Comparison of ENCODE assay signal across 8 cellular contexts in the genomic region with DNA sequence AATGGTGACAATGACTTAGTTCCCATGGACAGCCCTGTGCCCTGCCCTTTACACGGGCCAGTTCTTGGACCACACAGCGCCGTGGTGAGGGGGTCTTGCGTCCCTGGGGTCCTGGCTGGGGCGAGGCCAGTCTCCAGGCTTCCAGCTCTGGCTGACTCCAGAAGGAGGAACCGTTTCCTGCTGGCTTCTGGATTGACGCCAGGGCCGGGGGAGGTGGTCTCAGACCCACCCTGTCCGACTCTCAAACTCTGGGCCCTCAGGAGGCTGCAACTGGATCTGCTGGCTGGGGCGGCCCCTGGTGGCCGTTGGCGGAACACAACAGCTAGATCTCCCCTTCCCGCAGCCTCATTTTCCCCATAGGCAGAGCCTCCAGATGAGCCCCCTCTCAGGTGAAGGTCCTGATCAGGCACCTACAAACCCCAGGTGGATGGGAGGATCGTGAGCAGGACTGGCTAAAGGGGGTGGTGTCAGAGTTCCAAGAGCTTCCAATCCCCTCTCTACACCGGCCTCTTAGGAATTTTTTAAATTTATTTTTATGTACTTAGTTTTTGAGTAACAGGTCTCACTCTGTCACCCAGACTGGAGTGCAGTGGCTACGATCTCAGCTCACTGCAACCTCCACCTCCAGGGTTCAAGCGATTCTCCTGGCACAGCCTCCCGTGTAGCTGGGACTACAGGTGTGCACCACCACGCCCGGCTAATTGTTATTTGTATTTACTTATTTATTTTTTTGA. TPM values are rescaled to one million over a fixed set of nuclear protein-coding genes. Genes with fewer than 3 reads are reported as not detected.
A peak's percentile ranks its signal among the peaks of the same experiment; 100 is the strongest.
DNase-seq lines count a peak whose midpoint lies in the region; ATAC-seq and TF ChIP-seq lines count a peak whose summit lies in the region.

No MANE protein-coding gene starts in this region.

- no peak overlapping the region for H3K9ac ChIP-seq in fibroblast of lung (ENCODE audit: insufficient read depth, low read length)

- no peak for ATAC-seq in omental fat pad (ENCODE audit: low FRiP score)
- no peak for ATAC-seq in HG03039 (IDR thresholded peaks at IDR 0.05; ENCODE audit: unreplicated experiment)

- no peaks in the 10 kb centered on the region for H3K36me3 ChIP-seq in fibroblast of lung (ENCODE audit: control insufficient read depth, insufficient read depth, low read length)
- no peaks in the 10 kb centered on the region for H3K36me3 ChIP-seq in vagina

- H3K27me3 ChIP-seq in fibroblast of lung (ENCODE audit: control insufficient read depth, insufficient read depth, low read length) (no peaks in the 10 kb centered on the region), vagina (no peaks in the 10 kb centered on the region)

- no peak overlapping the region for H3K4me3 ChIP-seq in fibroblast of lung (replicated peaks in 1 of 4; ENCODE audit: control extremely low read depth in 1 of 4, insufficient read depth in 1 of 4, low read depth in 3 of 4, low read length in 4 of 4)
- H3K4me3 ChIP-seq in vagina = no peak overlapping the region

- H3K4me1 ChIP-seq in fibroblast of lung (ENCODE audit: control insufficient read depth, extremely low read depth, insufficient read depth, low read length) (no peaks in the 10 kb centered on the region), vagina (peaks cover 10% of the 10 kb centered on the region)

- H3K27ac ChIP-seq in fibroblast of lung (ENCODE audit: insufficient read depth, low read length) (no peak overlapping the region), vagina (no peak overlapping the region)

- intact Hi-C loops in vagina (cut with DNase I) = loop anchor here (2.0 kb wide), 1 partner anchor 39 kb away; no protein-coding TSS in a partner anchor

- no peak overlapping the region for H2AFZ ChIP-seq in fibroblast of lung (ENCODE audit: low read length)

- peak; percentile 87 for DNase-seq in 8988T
- peak; percentile 21 for DNase-seq in NCI-H82 treated with DMSO at 0.1 percent for 48 hours (lab: John Stamatoyannopoulos, UW; ENCODE audit: unreplicated experiment)
- peak; percentile 58 for DNase-seq in activated T-cell treated with anti-CD3 and anti-CD28 coated beads for 1 hour (ENCODE audit: low read depth)
- peak; percentile 28 to 51 for DNase-seq in fibroblast of lung (ENCODE audit: low read depth in 2 of 2)
- DNase-seq in omental fat pad (ENCODE audit: low spot score) = peak; percentile 70
- no peak for DNase-seq in vagina (ENCODE audit: extremely low spot score in 2 of 2)

- H3K79me2 ChIP-seq in fibroblast of lung (ENCODE audit: control insufficient read depth, insufficient read depth, low read length) = no peaks in the 10 kb centered on the region

- H3K9me3 ChIP-seq in fibroblast of lung (ENCODE audit: control insufficient read depth, insufficient read depth, low read depth, low read length) (no peaks in the 10 kb centered on the region), vagina (no peaks in the 10 kb centered on the region)

- no peak overlapping the region for H3K4me2 ChIP-seq in fibroblast of lung (ENCODE audit: extremely low read depth, insufficient read depth, low read length)

- TF ChIP-seq CTCF in GM12874 (IDR thresholded peaks at IDR 0.05; ENCODE audit: insufficient read depth, low read depth, low read length) (peak; percentile 98), fibroblast of lung (conservative IDR thresholded peaks at IDR 0.05 in 1 of 2, IDR thresholded peaks at IDR 0.05 in 1 of 2; ENCODE audit: low read depth in 1 of 2, low read length in 2 of 2) (peak; percentile 90 to 92), omental fat pad (IDR thresholded peaks at IDR 0.05) (peak in 1 of 3 donors; percentile 29), vagina (IDR thresholded peaks at IDR 0.05) (peak; percentile 82 to 87 (median 87))

- no peaks in the 10 kb centered on the region for H4K20me1 ChIP-seq in fibroblast of lung (ENCODE audit: control insufficient read depth, extremely low read depth, insufficient read depth, low read length)

- no peak for TF ChIP-seq POLR2A in vagina (IDR thresholded peaks at IDR 0.05)

RNA-seq across cellular contexts. Expression of a gene that starts 8.0 kb away (rescaled TPM):
- total RNA-seq in fibroblast of lung (not detected in 2 replicates), omental fat pad (1 to 10 TPM in 1 of 4 donors, under 1 TPM in 1, not detected in 2; 0.93 to 1.7 TPM), vagina (not detected)
- not detected in 2 replicates for polyA plus RNA-seq in fibroblast of lung
- not detected in 2 replicates for polyA plus RNA-seq in fibroblast of lung (2012)
- not detected in 2 replicates for polyA minus RNA-seq in fibroblast of lung (ENCODE audit: low replicate concordance)

RNA-seq across cellular contexts. Expression of a gene that starts 8.9 kb away (rescaled TPM):
- total RNA-seq in fibroblast of lung (not detected in 2 replicates), omental fat pad (100 to 1,000 TPM in 2 of 4 donors, 10 to 100 TPM in 2; 39.7 to 139 (median 114) TPM), vagina (74.9 TPM)
- not detected in 2 replicates for polyA plus RNA-seq in fibroblast of lung
- not detected in 2 replicates for polyA plus RNA-seq in fibroblast of lung (2012)
- polyA minus RNA-seq in fibroblast of lung (ENCODE audit: low replicate concordance) = not detected in 2 replicates

RNA-seq across cellular contexts. Expression of a gene that starts 19.4 kb away (rescaled TPM):
- total RNA-seq in fibroblast of lung = 4.3 and 4.6 TPM in 2 replicates
- polyA plus RNA-seq in fibroblast of lung = 2.4 and 5.6 TPM in 2 replicates
- polyA plus RNA-seq in fibroblast of lung (2012) = 2.7 and 5.0 TPM in 2 replicates
- 3.0 TPM in 1 of 2 replicates, not detected in the other for polyA minus RNA-seq in fibroblast of lung (ENCODE audit: low replicate concordance)
- total RNA-seq in omental fat pad = 100 to 1,000 TPM; 126 to 368 (median 146) TPM
- 88.4 TPM for total RNA-seq in vagina

RNA-seq across cellular contexts. Expression of a gene that starts 33.8 kb away (rescaled TPM):
- total RNA-seq in fibroblast of lung (28.0 and 34.7 TPM in 2 replicates), omental fat pad (10 to 100 TPM; 34.1 to 65.0 (median 45.9) TPM), vagina (53.3 TPM)
- 24.8 and 26.3 TPM in 2 replicates for polyA plus RNA-seq in fibroblast of lung
- polyA plus RNA-seq in fibroblast of lung (2012) = 36.7 and 49.2 TPM in 2 replicates
- 34.6 and 49.5 TPM in 2 replicates for polyA minus RNA-seq in fibroblast of lung (ENCODE audit: low replicate concordance)

RNA-seq across cellular contexts. Expression of a gene that starts 48.7 kb away (rescaled TPM):
- 11.1 and 17.2 TPM in 2 replicates for total RNA-seq in fibroblast of lung
- polyA plus RNA-seq in fibroblast of lung = 3.7 and 5.4 TPM in 2 replicates
- polyA plus RNA-seq in fibroblast of lung (2012) = 5.1 and 8.2 TPM in 2 replicates
- polyA minus RNA-seq in fibroblast of lung (ENCODE audit: low replicate concordance) = 0.90 and 1.9 TPM in 2 replicates
- 10 to 100 TPM in 2 of 4 donors, 1 to 10 TPM in 2; 7.2 to 36.4 (median 12.0) TPM for total RNA-seq in omental fat pad
- total RNA-seq in vagina = 25.5 TPM

Comparison
In these comparisons a context has a peak if more than half of its experiments do, and no peak if none do; other contexts are left out.
1. DNase-seq: peak in 8988T (single experiment), NCI-H82 treated with DMSO at 0.1 percent for 48 hours (single experiment), activated T-cell treated with anti-CD3 and anti-CD28 coated beads for 1 hour (single experiment), fibroblast of lung (2 of 2) and omental fat pad (single experiment); none in vagina (0 of 2).
2. RNA of a gene that starts 8.9 kb away (total RNA-seq): 39.7 to 139 TPM in omental fat pad and 74.9 TPM in vagina (single experiment); not detected in fibroblast of lung; every median in the first group is over 10 times any median in the second.
3. RNA of a gene that starts 19.4 kb away (total RNA-seq): 126 to 368 TPM in omental fat pad and 88.4 TPM in vagina (single experiment); 4.3 to 4.6 TPM in fibroblast of lung; every median in the first group is over 10 times any median in the second.